In genomic region chr10:129968937-129969527, GRCh38 we compare ENCODE assay signal across 1 cellular context.
A peak's percentile ranks its signal among the peaks of the same experiment; 100 is the strongest.
TF ChIP-seq lines count a peak whose summit lies in the region.

No MANE protein-coding gene starts in this region.

TF ChIP-seq in HEK293, 187 proteins besides CTCF, POLR2A, EP300 and RAD21 (continued from another document):
- TF ChIP-seq ZNF837 (tag by site-specific recombination; IDR thresholded peaks at IDR 0.05) = no peak
- TF ChIP-seq ZIC2 (tag by site-specific recombination; IDR thresholded peaks at IDR 0.05) = peak; percentile 59; the same call in 1 of the 2 replicates
- TF ChIP-seq GLI2 (tag by site-specific recombination; IDR thresholded peaks at IDR 0.05; ENCODE audit: borderline replicate concordance, low read depth) = no peak
- TF ChIP-seq YY2 (tag by site-specific recombination; IDR thresholded peaks at IDR 0.05) = no peak
- TF ChIP-seq ZBTB7A (tag by site-specific recombination; IDR thresholded peaks at IDR 0.05; ENCODE audit: low read depth) = no peak
- peak; percentile 61; the same call in 1 of the 2 replicates for TF ChIP-seq ZNF561 (tag by site-specific recombination; IDR thresholded peaks at IDR 0.05; ENCODE audit: borderline replicate concordance)
- no peak for TF ChIP-seq ZNF626 (tag by site-specific recombination; IDR thresholded peaks at IDR 0.05)
- peak; percentile 57; the same call in 1 of the 2 replicates for TF ChIP-seq ZNF335 (tag by site-specific recombination; conservative IDR thresholded peaks at IDR 0.05)
- TF ChIP-seq ZNF701 (tag by site-specific recombination; IDR thresholded peaks at IDR 0.05) = no peak
- TF ChIP-seq ZNF624 (tag by site-specific recombination; IDR thresholded peaks at IDR 0.05) = no peak
- TF ChIP-seq SETDB1 (IDR thresholded peaks at IDR 0.05; ENCODE audit: insufficient read length, low read length) = no peak
- TF ChIP-seq ZNF10 (tag by site-specific recombination; IDR thresholded peaks at IDR 0.05) = no peak
- no peak for TF ChIP-seq ZNF433 (tag by site-specific recombination; IDR thresholded peaks at IDR 0.05; ENCODE audit: low read depth)
- TF ChIP-seq ZNF341 (tag by site-specific recombination; IDR thresholded peaks at IDR 0.05; ENCODE audit: low read depth) = peak; percentile 66
- TF ChIP-seq ZNF266 (tag by site-specific recombination; IDR thresholded peaks at IDR 0.05; ENCODE audit: low read depth) = no peak
- 0 out of 2 replicates have a peak, but pooled peaks have one; percentile 13 for TF ChIP-seq BCL11A (tag by site-specific recombination; IDR thresholded peaks at IDR 0.05; ENCODE audit: low read depth)
- TF ChIP-seq ZNF654 (tag by site-specific recombination; IDR thresholded peaks at IDR 0.05; ENCODE audit: low read depth) = peak; percentile 14
- TF ChIP-seq GLIS1 (tag by site-specific recombination; IDR thresholded peaks at IDR 0.05) = peak; percentile 6; the same call in 1 of the 2 replicates
